Comparison of ENCODE assay signal across 1 cellular context in the genomic region with DNA sequence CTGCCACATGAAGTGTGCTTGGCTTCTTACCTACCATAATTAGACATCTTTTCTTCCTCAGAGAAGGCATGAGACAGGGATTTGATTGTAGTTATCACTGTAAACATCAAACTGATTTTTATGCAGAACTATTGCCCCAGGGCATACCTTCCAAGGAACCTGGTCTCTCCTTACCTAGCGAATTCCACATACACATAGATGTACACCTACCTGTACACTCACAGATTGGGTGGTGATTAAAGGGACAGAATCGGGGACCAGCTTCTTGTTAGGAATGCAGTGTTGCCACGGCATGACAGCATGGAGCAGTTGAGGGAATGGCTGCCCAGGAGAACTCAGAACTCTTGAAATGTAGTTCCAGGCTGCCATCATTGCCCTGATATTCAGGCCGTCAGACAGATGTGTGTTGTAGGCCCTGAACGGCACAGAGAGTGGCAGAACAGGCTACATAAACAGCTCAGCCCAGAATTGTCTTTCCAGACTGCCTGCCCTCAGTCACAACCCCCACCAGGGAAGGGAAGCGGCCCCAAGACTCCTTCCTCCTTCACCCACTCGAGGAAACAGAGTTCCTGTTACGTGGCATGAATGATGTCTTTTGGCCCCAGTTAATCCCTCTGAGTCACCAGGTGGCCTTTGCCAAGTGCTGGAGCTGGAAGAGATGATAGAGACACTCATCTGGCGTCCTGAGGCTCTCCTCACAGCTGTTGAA.
TF ChIP-seq lines count a peak whose summit lies in the region.

No MANE protein-coding gene starts in this region.

TF ChIP-seq in SK-N-SH treated with all-trans-retinoic acid at 6 μM for 48 hours, 23 proteins besides CTCF, POLR2A, EP300 and RAD21:
- TF ChIP-seq CREB5 (CRISPR knock-in tag; IDR thresholded peaks at IDR 0.05; ENCODE audit: low read depth) = no peak
- TF ChIP-seq GLIS3 (CRISPR knock-in tag; IDR thresholded peaks at IDR 0.05) = no peak
- TF ChIP-seq ESRRG (CRISPR knock-in tag; IDR thresholded peaks at IDR 0.05) = no peak
- no peak for TF ChIP-seq RARB (CRISPR knock-in tag; IDR thresholded peaks at IDR 0.05)
- no peak for TF ChIP-seq POU6F1 (CRISPR knock-in tag; IDR thresholded peaks at IDR 0.05; ENCODE audit: borderline replicate concordance, low read depth)
- no peak for TF ChIP-seq TSHZ2 (CRISPR knock-in tag; IDR thresholded peaks at IDR 0.05)
- TF ChIP-seq SNAI2 (CRISPR knock-in tag; IDR thresholded peaks at IDR 0.05) = no peak
- no peak for TF ChIP-seq TOX (CRISPR knock-in tag; IDR thresholded peaks at IDR 0.05; ENCODE audit: borderline replicate concordance)
